8 cellular contexts compared by ENCODE assay signal in genomic region chr2:11669454-11670291, GRCh38. TPM values are rescaled to one million over a fixed set of nuclear protein-coding genes. Genes with fewer than 3 reads are reported as not detected.
DNase-seq lines count a peak whose midpoint lies in the region; ATAC-seq and TF ChIP-seq lines count a peak whose summit lies in the region.

A gene with protein sequence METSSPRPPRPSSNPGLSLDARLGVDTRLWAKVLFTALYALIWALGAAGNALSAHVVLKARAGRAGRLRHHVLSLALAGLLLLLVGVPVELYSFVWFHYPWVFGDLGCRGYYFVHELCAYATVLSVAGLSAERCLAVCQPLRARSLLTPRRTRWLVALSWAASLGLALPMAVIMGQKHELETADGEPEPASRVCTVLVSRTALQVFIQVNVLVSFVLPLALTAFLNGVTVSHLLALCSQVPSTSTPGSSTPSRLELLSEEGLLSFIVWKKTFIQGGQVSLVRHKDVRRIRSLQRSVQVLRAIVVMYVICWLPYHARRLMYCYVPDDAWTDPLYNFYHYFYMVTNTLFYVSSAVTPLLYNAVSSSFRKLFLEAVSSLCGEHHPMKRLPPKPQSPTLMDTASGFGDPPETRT (minus strand): TSS chr2:11670195. CDS start chr2:11670129, 66 bp downstream.

- no peak for TF ChIP-seq CTCF in epithelial cell of esophagus (IDR thresholded peaks at IDR 0.05; ENCODE audit: insufficient read depth, low read depth, low read length, missing control alignments)
- no peak for TF ChIP-seq CTCF in mesothelial cell of epicardium (IDR thresholded peaks at IDR 0.05; ENCODE audit: unreplicated experiment)
- no peak for TF ChIP-seq CTCF in upper lobe of left lung (IDR thresholded peaks at IDR 0.05)

- H3K27me3 Mint-ChIP-seq in T-cell (peaks cover 42 to 48% of the 10 kb centered on the region in 2 donors), mesothelial cell of epicardium (ENCODE audit: low read depth) (peaks cover 76% of the 10 kb centered on the region)

- 3 to 36% methylated on average over 8 to 49 of the region's 93 CpGs for WGBS in upper lobe of left lung, 2 donors

- TF ChIP-seq POLR2A in upper lobe of left lung (IDR thresholded peaks at IDR 0.05), result no peak

- peaks cover 4% of the 10 kb centered on the region for H3K36me3 Mint-ChIP-seq in T-cell
- no peaks in the 10 kb centered on the region for H3K36me3 Mint-ChIP-seq in mesothelial cell of epicardium

- H3K9me3 ChIP-seq in upper lobe of left lung, result no peaks in the 10 kb centered on the region

- no peak for TF ChIP-seq EP300 in upper lobe of left lung (IDR thresholded peaks at IDR 0.05)

- H3K4me3 Mint-ChIP-seq in T-cell, result no peak within 1 kb of the TSS
- no peak within 1 kb of the TSS for H3K4me3 Mint-ChIP-seq in mesothelial cell of epicardium

- CTCF ChIA-PET in T-cell (lab: Charles Lee), result no interaction called here

- POLR2A ChIA-PET in T-cell (lab: Charles Lee), result no interaction called here

- H3K9me3 Mint-ChIP-seq in T-cell (no peaks in the 10 kb centered on the region), mesothelial cell of epicardium (no peaks in the 10 kb centered on the region)

- peaks cover 0 to 6% (median 0%) of the 10 kb centered on the region in 4 donors for H3K27me3 ChIP-seq in upper lobe of left lung

- ATAC-seq in T-cell (replicated peaks in 1 of 4), result peak; percentile 50 to 70 (median 62)
- ATAC-seq in upper lobe of left lung (ENCODE audit: low FRiP score in 2 of 2), result peak; percentile 83 to 91
- no peak for ATAC-seq in GM19467 (IDR thresholded peaks at IDR 0.05; ENCODE audit: unreplicated experiment)
- ATAC-seq in HG02840 (IDR thresholded peaks at IDR 0.05; ENCODE audit: low FRiP score, unreplicated experiment), result no peak

- H3K4me1 ChIP-seq in upper lobe of left lung, result peaks cover 0 to 10% (median 5%) of the 10 kb centered on the region in 4 donors

- H3K4me1 Mint-ChIP-seq in T-cell, result peaks cover 0 to 7% (median 3%) of the 10 kb centered on the region in 3 donors
- H3K4me1 Mint-ChIP-seq in mesothelial cell of epicardium, result no peaks in the 10 kb centered on the region

- H3K4me3 ChIP-seq in epithelial cell of esophagus (ENCODE audit: low read length) (no peak within 1 kb of the TSS), upper lobe of left lung (no peak within 1 kb of the TSS)

- no peak within 1 kb of the TSS for H3K27ac ChIP-seq in upper lobe of left lung

- DNase-seq in CD1c-positive myeloid dendritic cell (ENCODE audit: extremely low spot score), result peak; percentile 59
- peak in 8 of 34 experiments; percentile 3 to 22 (median 13) for DNase-seq in T-cell
- DNase-seq in epithelial cell of esophagus (ENCODE audit: low read depth), result peak; percentile 66
- DNase-seq in mesothelial cell of epicardium (ENCODE audit: low spot score in 2 of 2, unreplicated experiment in 2 of 2), result peak; percentile 53 to 82
- peak; percentile 61 to 92 for DNase-seq in upper lobe of left lung
- no peak for DNase-seq in amniotic stem cell (lab: John Stamatoyannopoulos, UW)

- no peaks in the 10 kb centered on the region for H3K36me3 ChIP-seq in upper lobe of left lung

- H3K27ac Mint-ChIP-seq in T-cell, result no peak within 1 kb of the TSS
- no peak within 1 kb of the TSS for H3K27ac Mint-ChIP-seq in mesothelial cell of epicardium

RNA-seq across cellular contexts. Expression of the gene that starts here (rescaled TPM):
- total RNA-seq in T-cell (not detected), mesothelial cell of epicardium (not detected in 3 replicates), upper lobe of left lung (not detected)

Comparison
In these comparisons a context has a peak if more than half of its experiments do, and no peak if none do; other contexts are left out.
1. Peak in ATAC-seq in T-cell; RNA of the gene not detected or under 1 TPM.
2. Peak in DNase-seq in mesothelial cell of epicardium; RNA of the gene not detected or under 1 TPM.
3. Peak in DNase-seq and ATAC-seq in upper lobe of left lung; RNA of the gene not detected or under 1 TPM.